ENCODE assay signal across 8 cellular contexts in genomic region chr10:43136995-43137700, GRCh38. TPM values are rescaled to one million over a fixed set of nuclear protein-coding genes. Genes with fewer than 3 reads are reported as not detected.
DNase-seq lines count a peak whose midpoint lies in the region; ATAC-seq and TF ChIP-seq lines count a peak whose summit lies in the region.

No MANE protein-coding gene starts in this region.

- no peaks in the 10 kb centered on the region for H3K27me3 Mint-ChIP-seq in dendritic cell treated with granulocyte-macrophage colony-stimulating factor and Interleukin-4, amounts not matched to agents 40 ng/mL and 50 ng/mL, for 4 days
- H3K27me3 Mint-ChIP-seq in nephron progenitor cell (ENCODE audit: low read depth, poor library complexity), result peaks cover 5% of the 10 kb centered on the region

- H3K4me3 ChIP-seq in BLaER1 (peak overlapping the region; percentile 94), MG63 (peak overlapping the region; percentile 94)

- intact Hi-C loops in dendritic cell treated with granulocyte-macrophage colony-stimulating factor and Interleukin-4, amounts not matched to agents 40 ng/mL and 50 ng/mL, for 4 days (cut with micrococcal nuclease), result no loop called here

- H4K20me1 ChIP-seq in BLaER1, result peaks cover 17% of the 10 kb centered on the region

- peak overlapping the region; percentile 81 for H3K4me2 ChIP-seq in BLaER1

- DNase-seq in MG63 (peak; percentile 77), nephron progenitor cell (no peak), epidermal melanocyte (ENCODE audit: insufficient read length, low spot score) (no peak)
- DNase-seq in stimulated activated CD4-positive, alpha-beta T cell treated with anti-CD3 and anti-CD28 coated beads, Interleukin-4, amount 100 ng/mL, for 4 hours, result no peak

- peaks cover 69% of the 10 kb centered on the region for H3K4me1 ChIP-seq in BLaER1

- peak overlapping the region; percentile 94 for H3K27ac ChIP-seq in BLaER1

- no peak for TF ChIP-seq CTCF in nephron progenitor cell (IDR thresholded peaks at IDR 0.05)

- no peaks in the 10 kb centered on the region for H3K9me3 Mint-ChIP-seq in dendritic cell treated with granulocyte-macrophage colony-stimulating factor and Interleukin-4, amounts not matched to agents 40 ng/mL and 50 ng/mL, for 4 days
- H3K9me3 Mint-ChIP-seq in nephron progenitor cell, result no peaks in the 10 kb centered on the region

- H3K27me3 ChIP-seq in BLaER1, result no peaks in the 10 kb centered on the region
- no peaks in the 10 kb centered on the region for H3K27me3 ChIP-seq in MG63

- ATAC-seq in HG02642 (IDR thresholded peaks at IDR 0.05; ENCODE audit: poor library complexity, unreplicated experiment) (no peak), HG03045 (IDR thresholded peaks at IDR 0.05; ENCODE audit: unreplicated experiment) (no peak)

- peak overlapping the region; percentile 89 for H3K4me3 Mint-ChIP-seq in dendritic cell treated with granulocyte-macrophage colony-stimulating factor and Interleukin-4, amounts not matched to agents 40 ng/mL and 50 ng/mL, for 4 days
- peak overlapping the region; percentile 97 for H3K4me3 Mint-ChIP-seq in nephron progenitor cell

- H3K36me3 ChIP-seq in BLaER1 (no peaks in the 10 kb centered on the region), MG63 (no peaks in the 10 kb centered on the region)

- H3K9me3 ChIP-seq in BLaER1 (no peaks in the 10 kb centered on the region), MG63 (no peaks in the 10 kb centered on the region)

- peak overlapping the region; percentile 90 for H3K27ac Mint-ChIP-seq in dendritic cell treated with granulocyte-macrophage colony-stimulating factor and Interleukin-4, amounts not matched to agents 40 ng/mL and 50 ng/mL, for 4 days
- peak overlapping the region; percentile 99 for H3K27ac Mint-ChIP-seq in nephron progenitor cell

- H3K4me1 Mint-ChIP-seq in dendritic cell treated with granulocyte-macrophage colony-stimulating factor and Interleukin-4, amounts not matched to agents 40 ng/mL and 50 ng/mL, for 4 days (ENCODE audit: low read depth), result peaks cover 59% of the 10 kb centered on the region
- peaks cover 33% of the 10 kb centered on the region for H3K4me1 Mint-ChIP-seq in nephron progenitor cell

- peak overlapping the region; percentile 89 for H3K9ac ChIP-seq in BLaER1

- H3K36me3 Mint-ChIP-seq in dendritic cell treated with granulocyte-macrophage colony-stimulating factor and Interleukin-4, amounts not matched to agents 40 ng/mL and 50 ng/mL, for 4 days (ENCODE audit: low read depth), result peaks cover 30% of the 10 kb centered on the region
- H3K36me3 Mint-ChIP-seq in nephron progenitor cell (ENCODE audit: low read depth), result no peaks in the 10 kb centered on the region

RNA-seq across cellular contexts. Expression of gene CSGALNACT2, which starts 1.1 kb away (rescaled TPM):
- 10.2 and 23.7 TPM in 2 replicates for total RNA-seq in MG63 (2014; rRNA removed; shearing (Covaris generic); ENCODE audit: low replicate concordance)
